Comparison of ENCODE assay signal across 9 cellular contexts in the genomic region with DNA sequence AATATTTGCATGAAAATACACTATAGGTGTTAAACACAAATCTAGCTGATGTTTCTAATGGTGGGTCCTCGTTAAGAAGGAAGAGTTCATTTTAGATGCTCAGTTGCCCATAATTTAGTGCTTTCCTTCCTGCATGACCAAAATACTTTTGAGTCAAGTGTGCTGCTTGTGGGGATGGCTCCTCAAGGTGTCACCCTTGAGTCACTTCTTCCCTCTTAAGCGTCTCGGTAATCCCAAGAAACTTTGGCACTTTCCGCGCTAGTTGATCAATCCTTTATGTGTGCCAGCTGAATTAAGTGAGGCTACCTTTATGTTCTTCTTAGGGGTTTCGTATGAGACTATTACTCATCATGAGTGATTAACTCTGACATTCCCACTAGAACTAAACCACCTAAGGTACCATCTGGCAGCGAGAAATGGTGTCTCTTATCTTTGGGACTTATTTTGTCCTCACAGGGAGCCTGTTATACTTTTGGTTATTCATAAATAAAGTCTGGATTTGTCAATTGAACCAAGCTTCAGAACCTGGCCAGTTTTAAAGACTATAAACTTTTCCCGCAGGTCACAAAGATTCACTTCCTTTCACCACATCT.
DNase-seq lines count a peak whose midpoint lies in the region; ATAC-seq, FAIRE-seq and TF ChIP-seq lines count a peak whose summit lies in the region.
"Had no signal": no experiment of that assay in that cellular context is flagged by ENCODE, and none has a peak within 500 bp of the region (broad histone marks: within the 10 kb centered on the region; RNA-seq: fewer than 3 reads in every experiment).

No MANE protein-coding gene starts in this region.

- H3K23ac ChIP-seq in mesendoderm (ENCODE audit: low read length), result no peak overlapping the region

- dilution Hi-C loops in endothelial cell of umbilical vein (cut with MboI; ENCODE audit: extremely low pct_ligation_motif_present, low sequenced_read_pairs), result no loop called here

- no peak overlapping the region for H3K4ac ChIP-seq in mesendoderm (ENCODE audit: low read depth, low read length)

- ATAC-seq in HG02623 (IDR thresholded peaks at IDR 0.05; ENCODE audit: unreplicated experiment) (peak; percentile 71), GM18502 (IDR thresholded peaks at IDR 0.05; ENCODE audit: poor library complexity, unreplicated experiment) (no peak)

- H3K4me3 ChIP-seq in endothelial cell of umbilical vein (replicated peaks in 1 of 3; ENCODE audit: insufficient read depth in 1 of 3, low read depth in 1 of 3, low read length in 3 of 3), result no peak overlapping the region
- H3K4me3 ChIP-seq in mesendoderm (ENCODE audit: low read length), result no peak overlapping the region

- CTCF ChIA-PET in endothelial cell of umbilical vein (lab: Charles Lee), result interaction anchor here (0.8 to 8.4 kb wide), 18 partner anchors 10 to 532 kb away, joined by 3 to 149 read pairs (median 4); no protein-coding TSS in a partner anchor

- no peak overlapping the region for H4K5ac ChIP-seq in mesendoderm (ENCODE audit: low read length)

- H3K27ac ChIP-seq in endothelial cell of umbilical vein (ENCODE audit: insufficient read depth, low read depth, low read length) (no peak overlapping the region), mesendoderm (ENCODE audit: low read depth, low read length) (no peak overlapping the region)

- no TSS peak for BruUV-seq in endothelial cell of umbilical vein (replicated peaks; lab: Mats Ljungman, UMichigan)

- peak; percentile 55 for FAIRE-seq in endothelial cell of umbilical vein (lab: Jason Lieb, UNC)
- FAIRE-seq: A204.1 had no signal

- no peak overlapping the region for H2BK5ac ChIP-seq in mesendoderm (ENCODE audit: low read length)

- H3K4me2 ChIP-seq in endothelial cell of umbilical vein (ENCODE audit: insufficient read depth, low read length) (no peak overlapping the region), mesendoderm (ENCODE audit: low read length) (no peak overlapping the region)

- H2BK15ac ChIP-seq in mesendoderm (replicated peaks; ENCODE audit: low read depth), result peak overlapping the region; percentile 57

- no peak for TF ChIP-seq POLR2A in endothelial cell of umbilical vein (IDR thresholded peaks at IDR 0.05; ENCODE audit: low read depth, low read length)

- no peaks in the 10 kb centered on the region for H3K9me1 ChIP-seq in endothelial cell of umbilical vein (replicated peaks; ENCODE audit: control insufficient read depth, extremely low read depth, insufficient read depth, low read length)

- H4K8ac ChIP-seq in mesendoderm (ENCODE audit: low read depth, low read length), result no peak overlapping the region

- H3K36me3 ChIP-seq in endothelial cell of umbilical vein (ENCODE audit: control insufficient read depth in 2 of 2, extremely low read depth in 1 of 2, insufficient read depth in 2 of 2, low read length in 2 of 2) (no peaks in the 10 kb centered on the region), mesendoderm (ENCODE audit: control insufficient read depth, insufficient read depth, low read length) (no peaks in the 10 kb centered on the region)

- peak overlapping the region; percentile 28 for H3K18ac ChIP-seq in mesendoderm (ENCODE audit: low read length)

- H3K4me1 ChIP-seq in endothelial cell of umbilical vein (ENCODE audit: control insufficient read depth, extremely low read depth, insufficient read depth, low read length) (no peaks in the 10 kb centered on the region), mesendoderm (ENCODE audit: control insufficient read depth, low read depth, low read length) (peaks cover 3% of the 10 kb centered on the region)

- intact Hi-C loops in endothelial cell of umbilical vein (cut with micrococcal nuclease), result loop anchor here (1.0 to 10.0 kb wide), 5 partner anchors 118 to 530 kb away; no protein-coding TSS in a partner anchor

- POLR2A ChIA-PET in endothelial cell of umbilical vein (lab: Charles Lee), result no interaction called here

- no peak overlapping the region for H3K56ac ChIP-seq in mesendoderm (ENCODE audit: low read length)

- no peaks in the 10 kb centered on the region for H3K79me2 ChIP-seq in endothelial cell of umbilical vein (ENCODE audit: control insufficient read depth, insufficient read depth, low read length)
- no peaks in the 10 kb centered on the region for H3K79me2 ChIP-seq in mesendoderm (ENCODE audit: control insufficient read depth, insufficient read depth, low read length)

- no CpG with 5 or more reads among the region's 8 CpGs for WGBS in mesendoderm (ENCODE audit: extremely low coverage, insufficient coverage, low lambda C conversion rate)

- no peaks in the 10 kb centered on the region for H3K9me3 ChIP-seq in endothelial cell of umbilical vein (replicated peaks; ENCODE audit: control insufficient read depth, insufficient read depth, low read length)

- H3K79me1 ChIP-seq in mesendoderm (ENCODE audit: low read length), result no peaks in the 10 kb centered on the region

- peak overlapping the region; percentile 45 for H2BK120ac ChIP-seq in mesendoderm (ENCODE audit: low read depth, low read length)

- no peaks in the 10 kb centered on the region for H4K20me1 ChIP-seq in endothelial cell of umbilical vein (replicated peaks; ENCODE audit: control insufficient read depth, extremely low read depth, insufficient read depth, low read length)

- H2AFZ ChIP-seq in endothelial cell of umbilical vein (ENCODE audit: low read depth, low read length), result no peak overlapping the region

- H3K9ac ChIP-seq in endothelial cell of umbilical vein (replicated peaks; ENCODE audit: extremely low read depth, insufficient read depth, low read length) (no peak overlapping the region), mesendoderm (ENCODE audit: low read length) (no peak overlapping the region)

- H3K27me3 ChIP-seq in endothelial cell of umbilical vein (ENCODE audit: control insufficient read depth in 2 of 2, insufficient read depth in 2 of 2, low read length in 2 of 2), result peaks cover 13 to 24% of the 10 kb centered on the region in 2 experiments
- H3K27me3 ChIP-seq in mesendoderm (ENCODE audit: insufficient read depth, low read length, poor library complexity), result no peaks in the 10 kb centered on the region

- no peak overlapping the region for H2AK5ac ChIP-seq in mesendoderm (ENCODE audit: low read length)

- peak; percentile 70 for DNase-seq in DMS 273 (lab: John Stamatoyannopoulos, UW; ENCODE audit: unreplicated experiment)
- DNase-seq in DMS 273 treated with DMSO at 0.1 percent for 48 hours (lab: John Stamatoyannopoulos, UW), result no peak
- DNase-seq in SK-N-DZ (ENCODE audit: low spot score), result peak; percentile 51
- peak; percentile 65 for DNase-seq in endothelial cell of umbilical vein (ENCODE audit: low read depth, low spot score)
- peak; percentile 73 for DNase-seq in mesendoderm
- DNase-seq in ureter (ENCODE audit: low spot score), result peak; percentile 55

- TF ChIP-seq CTCF in endothelial cell of umbilical vein (IDR thresholded peaks at IDR 0.05; ENCODE audit: extremely low read depth in 1 of 2, insufficient read depth in 1 of 2, low read depth in 1 of 2, low read length in 2 of 2), result peak; percentile 63 to 79

TF ChIP-seq in endothelial cell of umbilical vein, 7 proteins besides CTCF, POLR2A, EP300 and RAD21:
- no peak for TF ChIP-seq MYC (IDR thresholded peaks at IDR 0.05; ENCODE audit: low read depth, low read length)
- no peak for TF ChIP-seq JUN (IDR thresholded peaks at IDR 0.05; ENCODE audit: borderline replicate concordance, insufficient read depth, insufficient read length, low read depth)
- TF ChIP-seq, protein P1, sequence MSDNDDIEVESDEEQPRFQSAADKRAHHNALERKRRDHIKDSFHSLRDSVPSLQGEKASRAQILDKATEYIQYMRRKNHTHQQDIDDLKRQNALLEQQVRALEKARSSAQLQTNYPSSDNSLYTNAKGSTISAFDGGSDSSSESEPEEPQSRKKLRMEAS (IDR thresholded peaks at IDR 0.05; ENCODE audit: insufficient read depth, insufficient read length), result no peak
- no peak for TF ChIP-seq EZH2 (IDR thresholded peaks at IDR 0.05; ENCODE audit: borderline replicate concordance, low read depth, low read length, severe bottlenecking)
- TF ChIP-seq FOS (IDR thresholded peaks at IDR 0.05; ENCODE audit: borderline replicate concordance, insufficient read depth, low read length), result no peak
- TF ChIP-seq GATA2 (IDR thresholded peaks at IDR 0.05; ENCODE audit: insufficient read depth, insufficient read length, low read depth, low read length), result no peak
- TF ChIP-seq POLR2AphosphoS5 (IDR thresholded peaks at IDR 0.05; ENCODE audit: insufficient read depth, low read depth, low read length), result no peak
